1 cellular context compared by ENCODE assay signal in genomic region chr1:155553349-155553748, GRCh38.
TF ChIP-seq lines count a peak whose summit lies in the region.

No MANE protein-coding gene starts in this region.

TF ChIP-seq in GM12878, 131 proteins besides CTCF, POLR2A, EP300 and RAD21:
- TF ChIP-seq ETV6 (conservative IDR thresholded peaks at IDR 0.05 in 1 of 2, IDR thresholded peaks at IDR 0.05 in 1 of 2; ENCODE audit: borderline replicate concordance in 1 of 2, low read depth in 1 of 2) (no peak), ATF7 (IDR thresholded peaks at IDR 0.05; ENCODE audit: low read depth) (no peak), MLLT1 (IDR thresholded peaks at IDR 0.05) (peak; percentile 42; the same call in 1 of the 2 replicates)
